ENCODE assay signal across 8 cellular contexts in the genomic region with DNA sequence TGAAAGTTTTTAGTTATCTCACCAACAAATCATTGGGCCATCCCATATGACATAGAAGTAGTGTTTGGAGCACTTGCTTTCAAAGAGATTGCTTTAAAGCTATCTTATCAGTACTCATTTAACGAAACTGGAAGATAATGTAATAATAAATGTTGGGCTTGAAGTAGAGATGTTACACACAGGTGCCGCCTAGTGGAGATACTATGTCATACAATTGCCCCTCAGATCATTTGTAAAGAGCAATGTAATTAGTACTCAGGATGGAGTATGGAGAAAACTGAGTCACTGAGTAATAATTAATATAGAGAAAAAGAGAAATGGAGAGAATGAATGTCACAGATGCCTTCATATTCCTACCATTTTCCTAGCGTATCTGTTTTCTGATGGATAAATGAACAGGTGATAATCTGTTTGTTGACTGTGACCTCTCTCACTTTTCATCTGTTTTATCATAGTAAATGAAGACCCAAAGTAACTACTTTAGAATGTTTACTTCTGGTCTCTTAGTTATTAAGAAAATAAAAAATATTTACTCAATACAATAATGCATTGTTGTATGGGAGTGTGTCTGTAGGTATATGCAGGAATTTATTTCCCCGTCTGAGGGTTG.
DNase-seq lines count a peak whose midpoint lies in the region; ATAC-seq and TF ChIP-seq lines count a peak whose summit lies in the region.

No MANE protein-coding gene starts in this region.

- intact Hi-C loops in CD4-positive, alpha-beta T cell (cut with DNase I, micrococcal nuclease) = loop anchor here (1.0 to 2.0 kb wide), 3 partner anchors 215 to 441 kb away; no protein-coding TSS in a partner anchor

- no peak overlapping the region for H3K4me3 ChIP-seq in retinal pigment epithelial cell (ENCODE audit: low read length)

- H3K27me3 ChIP-seq in CD4-positive, alpha-beta T cell (ENCODE audit: control insufficient read depth, insufficient read depth, low read length) = no peaks in the 10 kb centered on the region

- CTCF ChIA-PET in CD4-positive, alpha-beta T cell (lab: Charles Lee) = interaction anchor here (0.6 to 1.2 kb wide), 9 partner anchors 9 to 441 kb away, joined by 3 to 14 read pairs (median 3); no protein-coding TSS in a partner anchor

- no peaks in the 10 kb centered on the region for H3K4me1 Mint-ChIP-seq in CD4-positive, alpha-beta T cell (ENCODE audit: low read depth)
- H3K4me1 Mint-ChIP-seq in activated T-cell treated with anti-CD3 and anti-CD28 coated beads, Interleukin-2, amount 50 U/mL, for 4 hours (ENCODE audit: low read depth) = no peaks in the 10 kb centered on the region

- TF ChIP-seq CTCF in CD4-positive, alpha-beta T cell (IDR thresholded peaks at IDR 0.05) = peak; percentile 98
- TF ChIP-seq CTCF in GM20000 (IDR thresholded peaks at IDR 0.05; ENCODE audit: extremely low read depth, missing control alignments) (peak; percentile 61), retinal pigment epithelial cell (conservative IDR thresholded peaks at IDR 0.05; ENCODE audit: low read depth, low read length) (peak; percentile 84)

- peaks cover 10% of the 10 kb centered on the region for H3K27me3 Mint-ChIP-seq in CD4-positive, alpha-beta T cell
- H3K27me3 Mint-ChIP-seq in activated T-cell treated with anti-CD3 and anti-CD28 coated beads, Interleukin-2, amount 50 U/mL, for 4 hours (ENCODE audit: low read depth) = peaks cover 2% of the 10 kb centered on the region

- H3K9me3 Mint-ChIP-seq in CD4-positive, alpha-beta T cell = no peaks in the 10 kb centered on the region
- no peaks in the 10 kb centered on the region for H3K9me3 Mint-ChIP-seq in activated T-cell treated with anti-CD3 and anti-CD28 coated beads, Interleukin-2, amount 50 U/mL, for 4 hours

- no peaks in the 10 kb centered on the region for H3K36me3 Mint-ChIP-seq in CD4-positive, alpha-beta T cell (ENCODE audit: low read depth)
- H3K36me3 Mint-ChIP-seq in activated T-cell treated with anti-CD3 and anti-CD28 coated beads, Interleukin-2, amount 50 U/mL, for 4 hours (ENCODE audit: insufficient read depth) = no peaks in the 10 kb centered on the region

- H3K27ac ChIP-seq in CD4-positive, alpha-beta T cell (ENCODE audit: low read depth, low read length) = no peak overlapping the region

- POLR2A ChIA-PET in CD4-positive, alpha-beta T cell (lab: Charles Lee) = interaction anchor here (1.0 to 1.2 kb wide), 2 partner anchors 92 to 214 kb away, joined by 3 to 5 read pairs; a partner anchor contains a TSS

- no peak overlapping the region for H3K4me3 Mint-ChIP-seq in CD4-positive, alpha-beta T cell
- H3K4me3 Mint-ChIP-seq in activated T-cell treated with anti-CD3 and anti-CD28 coated beads, Interleukin-2, amount 50 U/mL, for 4 hours = no peak overlapping the region

- peak in 5 of 10 experiments; percentile 3 to 24 (median 11) for DNase-seq in CD4-positive, alpha-beta T cell
- DNase-seq in GM20000 (ENCODE audit: low spot score) (peak; percentile 60), NCI-H510A (lab: John Stamatoyannopoulos, UW) (peak; percentile 9), foreskin melanocyte (peak; percentile 42), retinal pigment epithelial cell (ENCODE audit: low read depth) (no peak)
- DNase-seq in activated T-cell treated with anti-CD3 and anti-CD28 coated beads, Interleukin-2, amount 50 U/mL, for 4 hours = peak; percentile 5

- no peak overlapping the region for H3K27ac Mint-ChIP-seq in CD4-positive, alpha-beta T cell

- no peaks in the 10 kb centered on the region for H3K9me3 ChIP-seq in CD4-positive, alpha-beta T cell (ENCODE audit: control insufficient read depth, low read length)

- peak; percentile 78 for ATAC-seq in CD4-positive, alpha-beta T cell (ENCODE audit: poor library complexity)
- peak; percentile 48 to 59 for ATAC-seq in activated T-cell treated with anti-CD3 and anti-CD28 coated beads, Interleukin-2, amount 50 U/mL, for 4 hours
- no peak for ATAC-seq in HG03097 (IDR thresholded peaks at IDR 0.05; ENCODE audit: low FRiP score, unreplicated experiment)
- no peak for ATAC-seq in GM19023 (IDR thresholded peaks at IDR 0.05; ENCODE audit: unreplicated experiment)

Comparison
In these comparisons a context has a peak if more than half of its experiments do, and no peak if none do; other contexts are left out.
1. ATAC-seq: peak in CD4-positive, alpha-beta T cell (single experiment) and activated T-cell treated with anti-CD3 and anti-CD28 coated beads, Interleukin-2, amount 50 U/mL, for 4 hours (2 of 2); none in HG03097 (single experiment) and GM19023 (single experiment).
2. Peak in every context shown above with its lines, with median percentiles within 50 percentile points of each other: CTCF ChIP-seq.